Comparison of ENCODE assay signal across 7 cellular contexts in the genomic region with DNA sequence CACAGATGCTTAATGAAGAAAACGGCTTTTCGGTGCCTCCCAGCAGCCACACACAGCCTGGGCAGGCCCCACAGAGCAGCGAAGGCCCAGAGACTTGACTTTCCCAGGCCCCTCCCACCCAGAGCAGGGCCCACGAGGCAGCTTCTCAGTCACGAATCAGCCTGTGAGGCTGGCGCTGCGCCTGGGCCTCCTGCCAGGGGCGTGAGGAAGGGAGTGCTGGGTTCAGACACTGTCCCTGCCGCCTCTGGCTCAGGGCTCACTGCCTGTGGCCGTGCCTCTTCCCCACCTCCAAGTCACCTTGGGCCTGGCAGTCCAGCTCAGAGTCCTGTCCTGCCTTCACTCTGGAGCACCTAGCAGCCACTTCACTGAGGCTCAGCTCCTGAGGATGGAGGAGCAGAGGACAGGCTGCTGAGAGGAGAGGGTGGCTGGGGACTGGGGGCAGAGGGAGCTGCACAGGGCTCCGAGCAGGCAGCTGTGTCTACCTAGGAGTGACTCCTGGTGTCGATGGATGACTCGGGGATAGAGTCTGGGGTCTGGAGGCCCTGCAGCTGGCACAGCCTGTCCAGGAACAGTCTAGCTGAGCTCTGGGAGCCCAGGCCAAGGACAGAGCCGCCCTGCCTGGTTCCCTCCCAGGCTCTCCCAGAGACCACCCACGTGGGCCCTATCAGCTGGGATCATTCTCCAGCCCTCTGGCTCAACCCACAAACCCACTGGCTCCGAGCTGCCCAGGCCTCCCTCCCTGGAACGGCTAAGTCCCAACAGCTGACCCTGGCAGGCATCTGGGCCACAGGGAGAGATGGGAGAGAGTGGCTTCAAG. TPM values are rescaled to one million over a fixed set of nuclear protein-coding genes. Genes with fewer than 3 reads are reported as not detected.
DNase-seq lines count a peak whose midpoint lies in the region; ATAC-seq and TF ChIP-seq lines count a peak whose summit lies in the region.

No MANE protein-coding gene starts in this region.

- peak overlapping the region; percentile 39 for H3K27ac ChIP-seq in cingulate gyrus (ENCODE audit: low read depth, low read length)
- peak overlapping the region; percentile 15 to 53 (median 39) for H3K27ac ChIP-seq in right lobe of liver

- no peaks in the 10 kb centered on the region for H3K27me3 ChIP-seq in right lobe of liver

- ATAC-seq in right lobe of liver (peak; percentile 86), GM21367 (IDR thresholded peaks at IDR 0.05; ENCODE audit: unreplicated experiment) (no peak)
- no peak for ATAC-seq in stimulated activated naive CD8-positive, alpha-beta T cell treated with anti-CD3 and anti-CD28 coated beads, Interleukin-15, amount 100 ng/mL, for 72 hours

- H3K36me3 ChIP-seq in right lobe of liver, result no peaks in the 10 kb centered on the region

- no peaks in the 10 kb centered on the region for H3K9me3 Mint-ChIP-seq in stimulated activated naive CD8-positive, alpha-beta T cell treated with anti-CD3 and anti-CD28 coated beads, Interleukin-15, amount 100 ng/mL, for 72 hours

- peak overlapping the region; percentile 48 to 86 for H3K27ac Mint-ChIP-seq in stimulated activated naive CD8-positive, alpha-beta T cell treated with anti-CD3 and anti-CD28 coated beads, Interleukin-15, amount 100 ng/mL, for 72 hours

- H3K4me3 Mint-ChIP-seq in stimulated activated naive CD8-positive, alpha-beta T cell treated with anti-CD3 and anti-CD28 coated beads, Interleukin-15, amount 100 ng/mL, for 72 hours, result no peak overlapping the region

- H3K27me3 Mint-ChIP-seq in stimulated activated naive CD8-positive, alpha-beta T cell treated with anti-CD3 and anti-CD28 coated beads, Interleukin-15, amount 100 ng/mL, for 72 hours, result peaks cover 10% of the 10 kb centered on the region

- no peak for TF ChIP-seq POLR2A in right lobe of liver (IDR thresholded peaks at IDR 0.05)

- no peak for TF ChIP-seq CTCF in right lobe of liver (IDR thresholded peaks at IDR 0.05)

- no CpG with 5 or more reads among the region's 17 CpGs for WGBS in right lobe of liver (ENCODE audit: insufficient coverage, low coverage, low lambda C conversion rate, missing lambda C conversion rate)

- intact Hi-C loops in right lobe of liver (cut with DNase I), result no loop called here

- peaks cover 75% of the 10 kb centered on the region for H3K4me1 Mint-ChIP-seq in stimulated activated naive CD8-positive, alpha-beta T cell treated with anti-CD3 and anti-CD28 coated beads, Interleukin-15, amount 100 ng/mL, for 72 hours

- no peaks in the 10 kb centered on the region for H3K9me3 ChIP-seq in right lobe of liver

- DNase-seq in GM03348 (ENCODE audit: low spot score) (peak; percentile 95), OCI-M1 (lab: John Stamatoyannopoulos, UW) (peak; percentile 86), right lobe of liver (peak; percentile 91 to 94 (median 93)), NOMO-1 treated with DMSO at 0.1 percent for 48 hours (lab: John Stamatoyannopoulos, UW; ENCODE audit: unreplicated experiment) (no peak)
- peak in 1 of 2 donors; percentile 31 for DNase-seq in stimulated activated naive CD8-positive, alpha-beta T cell treated with anti-CD3 and anti-CD28 coated beads, Interleukin-15, amount 100 ng/mL, for 72 hours

- H3K4me1 ChIP-seq in right lobe of liver, result peaks cover 0 to 21% (median 10%) of the 10 kb centered on the region in 4 donors

- no peak overlapping the region for H3K4me3 ChIP-seq in right lobe of liver

RNA-seq across cellular contexts. Expression of gene FOSL2, which starts 36.4 kb away (rescaled TPM):
- 10 to 100 TPM in 4 of 6 experiments, 1 to 10 TPM in 2; 8.1 to 70.7 (median 14.9) TPM for total RNA-seq in right lobe of liver

Comparison
In these comparisons a context has a peak if more than half of its experiments do, and no peak if none do; other contexts are left out.
1. ATAC-seq: peak in right lobe of liver (4 of 4); none in stimulated activated naive CD8-positive, alpha-beta T cell treated with anti-CD3 and anti-CD28 coated beads, Interleukin-15, amount 100 ng/mL, for 72 hours (single experiment) and GM21367 (single experiment).